ENCODE assay signal across 19 cellular contexts in the genomic region with DNA sequence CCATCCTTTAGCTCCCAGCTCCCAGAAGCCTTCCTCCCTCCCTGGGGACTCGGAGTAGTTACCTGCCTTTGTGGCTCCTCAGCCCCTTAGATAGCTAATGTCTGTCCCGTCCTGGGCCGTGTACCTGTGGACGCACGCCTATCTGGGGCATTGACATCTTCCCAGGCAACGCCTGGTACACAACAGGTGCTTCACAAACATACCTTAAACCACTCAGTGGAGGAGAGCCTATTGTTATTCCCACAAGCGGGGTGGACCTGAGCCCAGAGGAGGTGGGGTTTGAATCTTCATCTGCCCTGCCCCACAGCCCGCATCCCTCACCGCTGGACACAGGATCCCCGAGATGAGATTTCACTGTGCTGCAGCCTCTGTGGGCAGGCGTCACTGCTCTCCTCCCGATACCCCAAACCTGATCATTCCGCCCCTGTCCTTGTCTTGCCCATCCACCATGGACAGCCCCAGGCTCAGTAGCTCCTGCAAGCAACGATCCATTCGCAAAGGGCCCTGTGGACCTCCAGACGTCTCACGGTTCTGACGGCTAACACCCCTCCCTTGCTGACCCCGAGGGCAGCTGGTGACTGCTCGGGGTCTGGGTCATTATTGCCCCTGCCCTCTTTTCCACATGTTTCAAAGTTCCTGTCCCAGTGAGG.
"Had no signal": no experiment of that assay in that cellular context is flagged by ENCODE, and none has a peak within 500 bp of the region (broad histone marks: within the 10 kb centered on the region; RNA-seq: fewer than 3 reads in every experiment).

No MANE protein-coding gene starts in this region.

- H3K27ac ChIP-seq: brain microvascular endothelial cell, esophagus squamous epithelium, left lung, parathyroid adenoma, transverse colon had no signal

- H3K9me3 ChIP-seq: esophagus squamous epithelium, left lung, transverse colon had no signal

- ATAC-seq: activated naive CD4-positive, alpha-beta T cell treated with anti-CD3 and anti-CD28 coated beads, Interleukin-2, amount 50 U/mL, for 72 hours; left lung; right cardiac atrium; stimulated activated naive B cell treated with anti-CD40 and anti-IgM and Interleukin-4, amounts not matched to agents 10 μg/mL and 1 μg/mL and 100 μg/mL, for 72 hours had no signal

- H3K36me3 ChIP-seq: brain microvascular endothelial cell, esophagus squamous epithelium, left lung, transverse colon had no signal

- H3K4me3 Mint-ChIP-seq: neural crest cell; stimulated activated naive B cell treated with anti-CD40 and anti-IgM and Interleukin-4, amounts not matched to agents 10 μg/mL and 1 μg/mL and 100 μg/mL, for 72 hours; T-helper 2 cell treated with Interferon-gamma antibody and Interleukin-4, amounts not matched to agents 5 μg/mL and 100 μg/mL, for 36 hours had no signal

- H3K9me3 Mint-ChIP-seq: activated naive CD4-positive, alpha-beta T cell treated with anti-CD3 and anti-CD28 coated beads, Interleukin-2, amount 50 U/mL, for 72 hours; activated T-helper 2 cell treated with anti-CD3 and anti-CD28 coated beads, Interferon-gamma antibody, Interleukin-2, Interleukin-4, amounts not matched to agents 10 μg/mL and 5 μg/mL and 100 μg/mL, durations not matched to agents 14 hours and 24 hours and 36 hours; neural crest cell; stimulated activated naive B cell treated with anti-CD40 and anti-IgM and Interleukin-4, amounts not matched to agents 10 μg/mL and 1 μg/mL and 100 μg/mL, for 72 hours; T-helper 2 cell treated with Interferon-gamma antibody and Interleukin-4, amounts not matched to agents 5 μg/mL and 100 μg/mL, for 36 hours had no signal

- H3K4me1 Mint-ChIP-seq: stimulated activated naive B cell treated with anti-CD40 and anti-IgM and Interleukin-4, amounts not matched to agents 10 μg/mL and 1 μg/mL and 100 μg/mL, for 72 hours had no signal

- H3K4me3 ChIP-seq: esophagus squamous epithelium, left lung, transverse colon had no signal

- DNase-seq: activated CD4-positive, alpha-beta T cell treated with anti-CD3 and anti-CD28 coated beads, Interleukin-2, amount 50 U/mL, for 1 hour; activated T-cell treated with anti-CD3 and anti-CD28 coated beads for 4 hours; amygdala; brain microvascular endothelial cell; esophagus squamous epithelium; foreskin fibroblast; mesendoderm; stimulated activated CD4-positive, alpha-beta T cell treated with anti-CD3 and anti-CD28 coated beads, Interleukin-1b, Interleukin-23, amount 100 ng/mL, for 48 hours; stimulated activated naive B cell treated with anti-CD40 and anti-IgM and Interleukin-4, amounts not matched to agents 10 μg/mL and 1 μg/mL and 100 μg/mL, for 72 hours; substantia nigra; SW 1271; transverse colon had no signal

- H3K36me3 Mint-ChIP-seq: activated naive CD4-positive, alpha-beta T cell treated with anti-CD3 and anti-CD28 coated beads, Interleukin-2, amount 50 U/mL, for 72 hours; stimulated activated naive B cell treated with anti-CD40 and anti-IgM and Interleukin-4, amounts not matched to agents 10 μg/mL and 1 μg/mL and 100 μg/mL, for 72 hours had no signal

- H2AFZ ChIP-seq: parathyroid adenoma had no signal

- H3K4me1 ChIP-seq: esophagus squamous epithelium, left lung, parathyroid adenoma had no signal

- H3K27ac Mint-ChIP-seq: activated naive CD4-positive, alpha-beta T cell treated with anti-CD3 and anti-CD28 coated beads, Interleukin-2, amount 50 U/mL, for 72 hours; activated T-helper 2 cell treated with anti-CD3 and anti-CD28 coated beads, Interferon-gamma antibody, Interleukin-2, Interleukin-4, amounts not matched to agents 10 μg/mL and 5 μg/mL and 100 μg/mL, durations not matched to agents 14 hours and 24 hours and 36 hours; stimulated activated naive B cell treated with anti-CD40 and anti-IgM and Interleukin-4, amounts not matched to agents 10 μg/mL and 1 μg/mL and 100 μg/mL, for 72 hours; T-helper 2 cell treated with Interferon-gamma antibody and Interleukin-4, amounts not matched to agents 5 μg/mL and 100 μg/mL, for 36 hours had no signal

- H3K27me3 ChIP-seq: transverse colon had no signal

- H3K9ac ChIP-seq: parathyroid adenoma had no signal
